In genomic region chr19:5397804-5398692, GRCh38 we compare ENCODE assay signal across 13 cellular contexts. TPM values are rescaled to one million over a fixed set of nuclear protein-coding genes. Genes with fewer than 3 reads are reported as not detected.
DNase-seq lines count a peak whose midpoint lies in the region; ATAC-seq and TF ChIP-seq lines count a peak whose summit lies in the region.
"Had no signal": no experiment of that assay in that cellular context is flagged by ENCODE, and none has a peak within 500 bp of the region (broad histone marks: within the 10 kb centered on the region; RNA-seq: fewer than 3 reads in every experiment).

No MANE protein-coding gene starts in this region.

- H3K4me3 ChIP-seq in NT2/D1 (ENCODE audit: insufficient read length, low read depth) (no peak overlapping the region), fibroblast of pulmonary artery (replicated peaks; ENCODE audit: low read depth, low read length) (no peak overlapping the region), body of pancreas (no peak overlapping the region), testis (no peak overlapping the region)
- H3K4me3 ChIP-seq: BLaER1 had no signal

- H3K36me3 ChIP-seq in NT2/D1 (ENCODE audit: insufficient read depth, insufficient read length, low read length): no peaks in the 10 kb centered on the region
- H3K36me3 ChIP-seq in body of pancreas (replicated peaks in 1 of 2; ENCODE audit: insufficient read depth in 1 of 2, low read depth in 2 of 2): no peaks in the 10 kb centered on the region
- H3K36me3 ChIP-seq in testis (ENCODE audit: low read depth, missing control alignments): no peaks in the 10 kb centered on the region
- H3K36me3 ChIP-seq: BLaER1, neutrophil had no signal

- no peaks in the 10 kb centered on the region for H3K9me3 ChIP-seq in NT2/D1 (ENCODE audit: insufficient read depth, low read length)
- H3K9me3 ChIP-seq in body of pancreas: no peaks in the 10 kb centered on the region
- no peaks in the 10 kb centered on the region for H3K9me3 ChIP-seq in testis
- H3K9me3 ChIP-seq: BLaER1, neutrophil had no signal

- ATAC-seq in body of pancreas (no peak), HG02970 (IDR thresholded peaks at IDR 0.05; ENCODE audit: low FRiP score, unreplicated experiment) (no peak)

- H3K4me1 ChIP-seq in NT2/D1 (ENCODE audit: insufficient read depth, insufficient read length): peaks cover 16% of the 10 kb centered on the region
- H3K4me1 ChIP-seq in body of pancreas: no peaks in the 10 kb centered on the region
- H3K4me1 ChIP-seq in testis: no peaks in the 10 kb centered on the region
- H3K4me1 ChIP-seq: BLaER1 had no signal

- TF ChIP-seq POLR2A in body of pancreas (IDR thresholded peaks at IDR 0.05) (no peak), testis (IDR thresholded peaks at IDR 0.05) (no peak)

- WGBS in body of pancreas, 2 donors: 3 to 9% methylated on average over 8 to 18 of the region's 18 CpGs
- 26 to 27% methylated on average over 15 to 18 of the region's 18 CpGs for WGBS in testis, 2 donors

- no peak overlapping the region for H3K9ac ChIP-seq in NT2/D1 (ENCODE audit: insufficient read length, low read depth)
- H3K9ac ChIP-seq: BLaER1 had no signal

- TF ChIP-seq CTCF in fibroblast of pulmonary artery (IDR thresholded peaks at IDR 0.05; ENCODE audit: low read length, missing control alignments) (no peak), body of pancreas (IDR thresholded peaks at IDR 0.05) (no peak), testis (IDR thresholded peaks at IDR 0.05) (no peak)

- DNase-seq in stimulated activated CD4-positive, alpha-beta T cell treated with anti-CD3 and anti-CD28 coated beads, Interleukin-1b, Interleukin-23, amount 100 ng/mL, for 48 hours: peak; percentile 2
- no peak for DNase-seq in stimulated activated CD4-positive, alpha-beta T cell treated with anti-CD3 and anti-CD28 coated beads, Interleukin-4, amount 100 ng/mL, for 24 hours
- peak; percentile 49 for DNase-seq in NT2/D1 (ENCODE audit: low read depth, low spot score)
- DNase-seq in fibroblast of pulmonary artery (ENCODE audit: low read depth): peak; percentile 3
- no peak for DNase-seq in amniotic stem cell (lab: John Stamatoyannopoulos, UW)
- no peak for DNase-seq in body of pancreas
- no peak for DNase-seq in testis
- DNase-seq: activated naive CD4-positive, alpha-beta T cell treated with Interleukin-2 at 50 U/mL for 16 hours; effector CD4-positive, alpha-beta T cell had no signal

- H3K27me3 ChIP-seq in NT2/D1 (ENCODE audit: insufficient read depth, insufficient read length): peaks cover 20% of the 10 kb centered on the region
- H3K27me3 ChIP-seq in body of pancreas: peaks cover 0 to 25% of the 10 kb centered on the region in 2 donors
- no peaks in the 10 kb centered on the region for H3K27me3 ChIP-seq in testis

- H3K27ac ChIP-seq in body of pancreas (no peak overlapping the region), testis (no peak overlapping the region)
- H3K27ac ChIP-seq: BLaER1, neutrophil had no signal

- intact Hi-C loops in body of pancreas (cut with DNase I): no loop called here
- intact Hi-C loops in testis (cut with DNase I; ENCODE audit: low total_unique reads): no loop called here

RNA-seq across cellular contexts. Expression of gene ZNRF4, which starts 57.2 kb away (rescaled TPM):
- total RNA-seq in body of pancreas (not detected), testis (100 to 1,000 TPM in 1 of 2 donors, 10 to 100 TPM in 1; 74.1 to 137 TPM)
- 147 TPM for polyA plus RNA-seq in testis (ENCODE audit: insufficient read depth, low read depth, low replicate concordance)
- total RNA-seq: NCI-H460 had no signal

RNA-seq across cellular contexts. Expression of gene PTPRS, which starts 57.4 kb away (rescaled TPM):
- total RNA-seq in body of pancreas (100 to 1,000 TPM; 133 to 139 TPM), testis (100 to 1,000 TPM in 1 of 2 donors, 10 to 100 TPM in 1; 85.6 to 138 TPM)
- 27.1 TPM for polyA plus RNA-seq in testis (ENCODE audit: insufficient read depth, low read depth, low replicate concordance)

Comparison
In these comparisons a context has a peak if more than half of its experiments do, and no peak if none do; other contexts are left out.
1. DNase-seq: peak in stimulated activated CD4-positive, alpha-beta T cell treated with anti-CD3 and anti-CD28 coated beads, Interleukin-1b, Interleukin-23, amount 100 ng/mL, for 48 hours (single experiment), NT2/D1 (single experiment) and fibroblast of pulmonary artery (single experiment); none in stimulated activated CD4-positive, alpha-beta T cell treated with anti-CD3 and anti-CD28 coated beads, Interleukin-4, amount 100 ng/mL, for 24 hours (single experiment), amniotic stem cell (single experiment), body of pancreas (0 of 4) and testis (single experiment).
2. RNA of gene ZNRF4, which starts 57.2 kb away (total RNA-seq): 74.1 to 137 TPM in testis; not detected in body of pancreas; every median in the first group is over 10 times any median in the second.